In genomic region chr1:155064109-155064812, GRCh38 we compare ENCODE assay signal across 8 cellular contexts. TPM values are rescaled to one million over a fixed set of nuclear protein-coding genes. Genes with fewer than 3 reads are reported as not detected.
A peak's percentile ranks its signal among the peaks of the same experiment; 100 is the strongest.
DNase-seq lines count a peak whose midpoint lies in the region; ATAC-seq and TF ChIP-seq lines count a peak whose summit lies in the region.

No MANE protein-coding gene starts in this region.

- no peaks in the 10 kb centered on the region for H3F3A ChIP-seq in smooth muscle cell (ENCODE audit: low read depth)

- no peak overlapping the region for H3K27ac ChIP-seq in smooth muscle cell (ENCODE audit: low read depth)

- H3K4me1 ChIP-seq in smooth muscle cell (ENCODE audit: low read depth) = peaks cover 21% of the 10 kb centered on the region

- H3K9me3 ChIP-seq in smooth muscle cell (replicated peaks; ENCODE audit: low read depth) = no peaks in the 10 kb centered on the region

- peaks cover 12% of the 10 kb centered on the region for H3K79me2 ChIP-seq in smooth muscle cell (ENCODE audit: low read depth)

- no peaks in the 10 kb centered on the region for H3K9me3 Mint-ChIP-seq in activated CD4-positive, alpha-beta T cell treated with anti-CD3 and anti-CD28 coated beads for 36 hours (ENCODE audit: low read depth)
- H3K9me3 Mint-ChIP-seq in activated naive CD4-positive, alpha-beta T cell treated with anti-CD3 and anti-CD28 coated beads, Interleukin-2, amount 10 ng/mL, durations not matched to agents 7 days and 5 days = no peaks in the 10 kb centered on the region

- WGBS in smooth muscle cell (ENCODE audit: low lambda C conversion rate) = 9% methylated on average over 10 of the region's 14 CpGs

- H3K4me3 Mint-ChIP-seq in activated CD4-positive, alpha-beta T cell treated with anti-CD3 and anti-CD28 coated beads for 36 hours = peak overlapping the region; percentile 83
- peak overlapping the region; percentile 76 for H3K4me3 Mint-ChIP-seq in activated naive CD4-positive, alpha-beta T cell treated with anti-CD3 and anti-CD28 coated beads, Interleukin-2, amount 10 ng/mL, durations not matched to agents 7 days and 5 days

- peak overlapping the region; percentile 78 for H3K4me3 ChIP-seq in iPS-11a (ENCODE audit: low read depth, low read length)
- H3K4me3 ChIP-seq in smooth muscle cell = peak overlapping the region; percentile 99

- H3K27me3 ChIP-seq in smooth muscle cell (ENCODE audit: low read depth) = no peaks in the 10 kb centered on the region

- H3K36me3 Mint-ChIP-seq in activated CD4-positive, alpha-beta T cell treated with anti-CD3 and anti-CD28 coated beads for 36 hours (ENCODE audit: low read depth) = peaks cover 12% of the 10 kb centered on the region
- peaks cover 21% of the 10 kb centered on the region for H3K36me3 Mint-ChIP-seq in activated naive CD4-positive, alpha-beta T cell treated with anti-CD3 and anti-CD28 coated beads, Interleukin-2, amount 10 ng/mL, durations not matched to agents 7 days and 5 days

- peaks cover 35% of the 10 kb centered on the region for H4K20me1 ChIP-seq in smooth muscle cell (ENCODE audit: low read depth)

- H2AFZ ChIP-seq in smooth muscle cell (ENCODE audit: low read depth) = peak overlapping the region; percentile 86

- peak overlapping the region; percentile 99 for H3K4me2 ChIP-seq in smooth muscle cell

- H3K9ac ChIP-seq in smooth muscle cell (ENCODE audit: low read depth) = peak overlapping the region; percentile 90

- H3K4me1 Mint-ChIP-seq in activated CD4-positive, alpha-beta T cell treated with anti-CD3 and anti-CD28 coated beads for 36 hours = peaks cover 31% of the 10 kb centered on the region
- peaks cover 36% of the 10 kb centered on the region for H3K4me1 Mint-ChIP-seq in activated naive CD4-positive, alpha-beta T cell treated with anti-CD3 and anti-CD28 coated beads, Interleukin-2, amount 10 ng/mL, durations not matched to agents 7 days and 5 days

- no peak for TF ChIP-seq CTCF in smooth muscle cell (IDR thresholded peaks at IDR 0.05; ENCODE audit: borderline replicate concordance, insufficient read depth, poor library complexity, severe bottlenecking)

- H3K27ac Mint-ChIP-seq in activated CD4-positive, alpha-beta T cell treated with anti-CD3 and anti-CD28 coated beads for 36 hours = peak overlapping the region; percentile 72
- peak overlapping the region; percentile 38 for H3K27ac Mint-ChIP-seq in activated naive CD4-positive, alpha-beta T cell treated with anti-CD3 and anti-CD28 coated beads, Interleukin-2, amount 10 ng/mL, durations not matched to agents 7 days and 5 days

- ATAC-seq in activated CD4-positive, alpha-beta T cell treated with anti-CD3 and anti-CD28 coated beads for 36 hours = peak; percentile 14
- ATAC-seq in GM21367 (IDR thresholded peaks at IDR 0.05; ENCODE audit: unreplicated experiment) = no peak

- H3K27me3 Mint-ChIP-seq in activated CD4-positive, alpha-beta T cell treated with anti-CD3 and anti-CD28 coated beads for 36 hours = no peaks in the 10 kb centered on the region
- H3K27me3 Mint-ChIP-seq in activated naive CD4-positive, alpha-beta T cell treated with anti-CD3 and anti-CD28 coated beads, Interleukin-2, amount 10 ng/mL, durations not matched to agents 7 days and 5 days = no peaks in the 10 kb centered on the region

- H3K36me3 ChIP-seq in smooth muscle cell (ENCODE audit: low read depth) = no peaks in the 10 kb centered on the region

- peak; percentile 67 for DNase-seq in activated CD4-positive, alpha-beta T cell treated with anti-CD3 and anti-CD28 coated beads for 36 hours
- no peak for DNase-seq in activated CD4-positive, alpha-beta T cell treated with anti-CD3 and anti-CD28 coated beads, Interleukin-2, amount 50 U/mL, for 1 hour
- peak; percentile 49 for DNase-seq in M059J (ENCODE audit: low read depth)
- DNase-seq in activated naive CD4-positive, alpha-beta T cell treated with anti-CD3 and anti-CD28 coated beads, Interleukin-2, amount 10 ng/mL, durations not matched to agents 7 days and 5 days = peak; percentile 52
- DNase-seq in smooth muscle cell (lab: John Stamatoyannopoulos, UW; ENCODE audit: unreplicated experiment) = no peak
- DNase-seq in NCI-H524 treated with DMSO at 0.1 percent for 48 hours (lab: John Stamatoyannopoulos, UW) = no peak

- intact Hi-C loops in activated CD4-positive, alpha-beta T cell treated with anti-CD3 and anti-CD28 coated beads for 36 hours (cut with DNase I, micrococcal nuclease) = loop anchor here (1.0 to 5.0 kb wide), 3 partner anchors 14 to 587 kb away; partner anchors contain the start of genes EFNA3 (in 1 of the 2) and PYGO2 (in 1 of the 2)

- CTCF ChIA-PET in activated CD4-positive, alpha-beta T cell treated with anti-CD3 and anti-CD28 coated beads for 36 hours (lab: Charles Lee) = interaction anchor here (0.7 to 9.1 kb wide), 9 partner anchors 11 to 206 kb away, joined by 3 to 81 read pairs (median 4); partner anchors contain the start of genes ADAM15 and EFNA3
- CTCF ChIA-PET in activated naive CD4-positive, alpha-beta T cell treated with anti-CD3 and anti-CD28 coated beads, Interleukin-2, amount 10 ng/mL, durations not matched to agents 7 days and 5 days (lab: Charles Lee) = interaction anchor here (1.0 to 15.1 kb wide), 6 partner anchors 14 to 103 kb away, joined by 4 to 220 read pairs (median 10); partner anchors contain the start of genes ADAM15 and EFNA3

- POLR2A ChIA-PET in activated CD4-positive, alpha-beta T cell treated with anti-CD3 and anti-CD28 coated beads for 36 hours (lab: Charles Lee) = interaction anchor here (0.6 kb wide), 1 partner anchor 201 kb away, joined by 5 read pairs; no protein-coding TSS in a partner anchor

RNA-seq across cellular contexts. Expression of gene EFNA4, which starts 0.7 kb away (rescaled TPM):
- total RNA-seq in activated CD4-positive, alpha-beta T cell treated with anti-CD3 and anti-CD28 coated beads for 36 hours = 1 to 10 TPM; 6.3 to 6.5 TPM
- total RNA-seq in M059J (2014; rRNA removed; shearing (Covaris generic)) = 22.8 and 36.2 TPM in 2 replicates
- 24.2 and 27.6 TPM in 2 replicates for total RNA-seq in smooth muscle cell
- polyA plus RNA-seq in smooth muscle cell = 18.1 and 19.1 TPM in 2 replicates

RNA-seq across cellular contexts. Expression of gene ADAM15, which starts 13.1 kb away (rescaled TPM):
- 10 to 100 TPM; 42.4 to 48.8 TPM for total RNA-seq in activated CD4-positive, alpha-beta T cell treated with anti-CD3 and anti-CD28 coated beads for 36 hours
- 74.5 and 90.0 TPM in 2 replicates for total RNA-seq in M059J (2014; rRNA removed; shearing (Covaris generic))
- 29.8 and 45.4 TPM in 2 replicates for total RNA-seq in smooth muscle cell
- polyA plus RNA-seq in smooth muscle cell = 41.2 and 49.4 TPM in 2 replicates

RNA-seq across cellular contexts. Expression of gene EFNA3, which starts 14.4 kb away (rescaled TPM):
- total RNA-seq in activated CD4-positive, alpha-beta T cell treated with anti-CD3 and anti-CD28 coated beads for 36 hours = 1 to 10 TPM; 5.1 to 6.9 TPM
- total RNA-seq in M059J (2014; rRNA removed; shearing (Covaris generic)) = 0.59 and 2.9 TPM in 2 replicates
- 5.2 and 7.1 TPM in 2 replicates for total RNA-seq in smooth muscle cell
- 9.1 and 10.0 TPM in 2 replicates for polyA plus RNA-seq in smooth muscle cell

RNA-seq across cellular contexts. Expression of gene DCST1, which starts 30.6 kb away (rescaled TPM):
- not detected for total RNA-seq in activated CD4-positive, alpha-beta T cell treated with anti-CD3 and anti-CD28 coated beads for 36 hours
- total RNA-seq in M059J (2014; rRNA removed; shearing (Covaris generic)) = not detected in 2 replicates
- not detected in 2 replicates for total RNA-seq in smooth muscle cell
- not detected in 2 replicates for polyA plus RNA-seq in smooth muscle cell

RNA-seq across cellular contexts. Expression of gene DCST2, which starts 30.7 kb away (rescaled TPM):
- under 1 TPM; 0.46 to 0.67 TPM for total RNA-seq in activated CD4-positive, alpha-beta T cell treated with anti-CD3 and anti-CD28 coated beads for 36 hours
- total RNA-seq in M059J (2014; rRNA removed; shearing (Covaris generic)) = not detected in 2 replicates
- total RNA-seq in smooth muscle cell = 1.1 TPM in 1 of 2 replicates, not detected in the other
- 1.2 and 1.3 TPM in 2 replicates for polyA plus RNA-seq in smooth muscle cell

Comparison
In these comparisons a context has a peak if more than half of its experiments do, and no peak if none do; other contexts are left out.
1. DNase-seq: peak in activated CD4-positive, alpha-beta T cell treated with anti-CD3 and anti-CD28 coated beads for 36 hours (single experiment), M059J (single experiment) and activated naive CD4-positive, alpha-beta T cell treated with anti-CD3 and anti-CD28 coated beads, Interleukin-2, amount 10 ng/mL, durations not matched to agents 7 days and 5 days (single experiment); none in activated CD4-positive, alpha-beta T cell treated with anti-CD3 and anti-CD28 coated beads, Interleukin-2, amount 50 U/mL, for 1 hour (single experiment), smooth muscle cell (single experiment) and NCI-H524 treated with DMSO at 0.1 percent for 48 hours (single experiment).